In the genomic region with DNA sequence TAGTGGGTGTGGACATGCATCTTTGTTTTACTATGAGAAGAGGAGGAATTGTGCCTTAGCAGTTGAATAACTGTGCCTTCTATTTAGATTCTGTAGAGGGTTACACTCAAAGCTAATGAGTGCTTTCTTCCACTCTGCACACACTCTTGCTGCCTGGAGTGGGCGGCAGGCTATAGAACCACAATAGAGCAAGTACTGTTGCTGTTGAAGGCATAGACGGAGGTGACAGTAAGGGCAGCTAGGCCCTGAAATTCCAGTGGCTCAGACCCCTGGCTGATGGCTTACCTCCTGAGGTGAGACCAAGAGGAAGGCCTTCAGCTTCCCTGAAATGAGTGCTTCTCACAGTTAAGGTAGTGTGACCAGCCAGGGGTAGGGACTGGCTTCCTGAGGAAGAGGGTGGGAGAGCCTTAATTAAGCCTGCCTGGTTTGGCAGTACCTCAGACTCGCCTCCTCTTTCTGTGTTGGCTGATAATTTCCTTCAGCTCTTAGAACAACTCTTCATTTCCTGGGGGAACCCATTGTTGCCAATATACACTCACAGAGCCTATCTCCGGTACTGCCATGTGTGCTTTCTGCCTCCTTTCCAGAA, we compare ENCODE assay signal across 8 cellular contexts. TPM values are rescaled to one million over a fixed set of nuclear protein-coding genes. Genes with fewer than 3 reads are reported as not detected.
DNase-seq lines count a peak whose midpoint lies in the region; ATAC-seq lines count a peak whose summit lies in the region.

No MANE protein-coding gene starts in this region.

- H3K4me3 Mint-ChIP-seq in activated CD8-positive, alpha-beta memory T cell treated with anti-CD3 and anti-CD28 coated beads, Interleukin-2, amount 10 ng/mL, durations not matched to agents 7 days and 5 days = peak overlapping the region; percentile 20

- peak overlapping the region; percentile 18 for H3K27ac ChIP-seq in substantia nigra (ENCODE audit: low read depth, low read length, poor library complexity, severe bottlenecking)

- peaks cover 87% of the 10 kb centered on the region for H3K4me1 Mint-ChIP-seq in activated CD8-positive, alpha-beta memory T cell treated with anti-CD3 and anti-CD28 coated beads, Interleukin-2, amount 10 ng/mL, durations not matched to agents 7 days and 5 days

- CTCF ChIA-PET in activated CD8-positive, alpha-beta memory T cell treated with anti-CD3 and anti-CD28 coated beads, Interleukin-2, amount 10 ng/mL, durations not matched to agents 7 days and 5 days (lab: Charles Lee) = interaction anchor here (0.7 to 2.8 kb wide), 10 partner anchors 9 to 485 kb away, joined by 3 to 11 read pairs (median 3); partner anchors contain the start of gene CCDC177

- H3K27me3 ChIP-seq in MG63 = no peaks in the 10 kb centered on the region

- H3K36me3 Mint-ChIP-seq in activated CD8-positive, alpha-beta memory T cell treated with anti-CD3 and anti-CD28 coated beads, Interleukin-2, amount 10 ng/mL, durations not matched to agents 7 days and 5 days = peaks cover 23% of the 10 kb centered on the region

- DNase-seq in NCI-H1417 (lab: John Stamatoyannopoulos, UW) (peak in 2 of 3 experiments; percentile 58 to 78), NCI-H1417 treated with DMSO at 0.1 percent for 48 hours (lab: John Stamatoyannopoulos, UW) (no peak), left lobe of liver (ENCODE audit: low spot score) (peak; percentile 31), substantia nigra (lab: John Stamatoyannopoulos, UW) (no peak), MG63 (no peak)
- peak; percentile 57 for DNase-seq in activated CD8-positive, alpha-beta memory T cell treated with anti-CD3 and anti-CD28 coated beads, Interleukin-2, amount 10 ng/mL, durations not matched to agents 7 days and 5 days

- H3K4me3 ChIP-seq in MG63 = no peak overlapping the region

- peaks cover 3% of the 10 kb centered on the region for H3K9me3 Mint-ChIP-seq in activated CD8-positive, alpha-beta memory T cell treated with anti-CD3 and anti-CD28 coated beads, Interleukin-2, amount 10 ng/mL, durations not matched to agents 7 days and 5 days (ENCODE audit: low read depth)

- no peaks in the 10 kb centered on the region for H3K27me3 Mint-ChIP-seq in activated CD8-positive, alpha-beta memory T cell treated with anti-CD3 and anti-CD28 coated beads, Interleukin-2, amount 10 ng/mL, durations not matched to agents 7 days and 5 days

- peaks cover 6% of the 10 kb centered on the region for H3K9me3 ChIP-seq in MG63

- ATAC-seq in activated CD8-positive, alpha-beta memory T cell treated with anti-CD3 and anti-CD28 coated beads, Interleukin-2, amount 10 ng/mL, durations not matched to agents 7 days and 5 days = peak; percentile 46
- no peak for ATAC-seq in left lobe of liver
- ATAC-seq in GM19351 (IDR thresholded peaks at IDR 0.05; ENCODE audit: unreplicated experiment) = no peak
- ATAC-seq in HG02798 (IDR thresholded peaks at IDR 0.05; ENCODE audit: poor library complexity, unreplicated experiment) = no peak

- H3K36me3 ChIP-seq in MG63 = no peaks in the 10 kb centered on the region

- H3K27ac Mint-ChIP-seq in activated CD8-positive, alpha-beta memory T cell treated with anti-CD3 and anti-CD28 coated beads, Interleukin-2, amount 10 ng/mL, durations not matched to agents 7 days and 5 days = peak overlapping the region; percentile 93

RNA-seq across cellular contexts. Expression of gene SUSD6, which starts 24.7 kb away (rescaled TPM):
- 10 to 100 TPM; 62.9 to 66.4 TPM for total RNA-seq in activated CD8-positive, alpha-beta memory T cell treated with anti-CD3 and anti-CD28 coated beads, Interleukin-2, amount 10 ng/mL, durations not matched to agents 7 days and 5 days
- 14.8 TPM for total RNA-seq in left lobe of liver
- total RNA-seq in MG63 (2014; rRNA removed; shearing (Covaris generic); ENCODE audit: low replicate concordance) = 1.9 and 3.1 TPM in 2 replicates

Comparison
In these comparisons a context has a peak if more than half of its experiments do, and no peak if none do; other contexts are left out.
1. DNase-seq: peak in NCI-H1417 (2 of 3), activated CD8-positive, alpha-beta memory T cell treated with anti-CD3 and anti-CD28 coated beads, Interleukin-2, amount 10 ng/mL, durations not matched to agents 7 days and 5 days (single experiment) and left lobe of liver (single experiment); none in NCI-H1417 treated with DMSO at 0.1 percent for 48 hours (single experiment), substantia nigra (0 of 49) and MG63 (single experiment).